ENCODE assay signal across 13 cellular contexts in the genomic region with DNA sequence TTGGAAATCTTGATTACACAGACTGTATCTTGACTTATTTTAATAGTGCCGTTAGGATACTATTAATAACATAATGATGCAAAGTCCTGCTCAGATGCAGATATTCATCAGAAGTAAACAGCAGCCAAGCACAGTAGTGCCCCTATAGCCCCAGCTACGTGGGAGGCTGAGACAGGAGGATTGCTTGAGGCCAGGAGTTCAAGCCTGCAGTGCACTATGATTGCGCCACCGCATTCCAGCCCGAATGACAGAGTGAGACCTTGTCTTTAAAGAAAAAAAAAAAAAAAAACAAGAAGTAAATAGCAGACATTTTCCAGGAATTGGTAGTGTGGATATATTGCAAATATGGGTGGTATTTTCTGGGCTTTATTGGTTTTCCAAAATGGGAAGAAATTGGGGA.
"Had no signal": no experiment of that assay in that cellular context is flagged by ENCODE, and none has a peak within 500 bp of the region (broad histone marks: within the 10 kb centered on the region; RNA-seq: fewer than 3 reads in every experiment).

No MANE protein-coding gene starts in this region.

- H3K27me3 Mint-ChIP-seq: central memory CD8-positive, alpha-beta T cell; naive thymus-derived CD4-positive, alpha-beta T cell; progenitor cell of endocrine pancreas; T-cell; type B pancreatic cell had no signal

- H3K9me3 Mint-ChIP-seq: central memory CD8-positive, alpha-beta T cell; naive thymus-derived CD4-positive, alpha-beta T cell; T-cell; type B pancreatic cell; WTC11 had no signal

- H3K36me3 Mint-ChIP-seq: WTC11 had no signal

- H3K9me3 ChIP-seq: lower lobe of right lung had no signal

- H3K27ac Mint-ChIP-seq: progenitor cell of endocrine pancreas, T-cell, type B pancreatic cell, WTC11 had no signal

- DNase-seq: activated CD4-positive, alpha-beta T cell treated with anti-CD3 and anti-CD28 coated beads for 48 hours; activated naive CD4-positive, alpha-beta T cell treated with Interleukin-2 at 50 U/mL for 16 hours; effector memory CD4-positive, alpha-beta T cell; hippocampal formation; lower lobe of right lung; naive thymus-derived CD4-positive, alpha-beta T cell; stimulated activated naive CD4-positive, alpha-beta T cell treated with Interleukin-2 at 50 U/mL for 16 hours; T-cell had no signal

- H3K4me3 ChIP-seq: lower lobe of right lung had no signal

- H3K4me3 Mint-ChIP-seq: central memory CD8-positive, alpha-beta T cell; naive thymus-derived CD4-positive, alpha-beta T cell; T-cell; type B pancreatic cell; WTC11 had no signal

- ATAC-seq: naive thymus-derived CD4-positive, alpha-beta T cell; sciatic nerve; T-cell; WTC11 had no signal
